ENCODE assay signal across 1 cellular context in the genomic region with DNA sequence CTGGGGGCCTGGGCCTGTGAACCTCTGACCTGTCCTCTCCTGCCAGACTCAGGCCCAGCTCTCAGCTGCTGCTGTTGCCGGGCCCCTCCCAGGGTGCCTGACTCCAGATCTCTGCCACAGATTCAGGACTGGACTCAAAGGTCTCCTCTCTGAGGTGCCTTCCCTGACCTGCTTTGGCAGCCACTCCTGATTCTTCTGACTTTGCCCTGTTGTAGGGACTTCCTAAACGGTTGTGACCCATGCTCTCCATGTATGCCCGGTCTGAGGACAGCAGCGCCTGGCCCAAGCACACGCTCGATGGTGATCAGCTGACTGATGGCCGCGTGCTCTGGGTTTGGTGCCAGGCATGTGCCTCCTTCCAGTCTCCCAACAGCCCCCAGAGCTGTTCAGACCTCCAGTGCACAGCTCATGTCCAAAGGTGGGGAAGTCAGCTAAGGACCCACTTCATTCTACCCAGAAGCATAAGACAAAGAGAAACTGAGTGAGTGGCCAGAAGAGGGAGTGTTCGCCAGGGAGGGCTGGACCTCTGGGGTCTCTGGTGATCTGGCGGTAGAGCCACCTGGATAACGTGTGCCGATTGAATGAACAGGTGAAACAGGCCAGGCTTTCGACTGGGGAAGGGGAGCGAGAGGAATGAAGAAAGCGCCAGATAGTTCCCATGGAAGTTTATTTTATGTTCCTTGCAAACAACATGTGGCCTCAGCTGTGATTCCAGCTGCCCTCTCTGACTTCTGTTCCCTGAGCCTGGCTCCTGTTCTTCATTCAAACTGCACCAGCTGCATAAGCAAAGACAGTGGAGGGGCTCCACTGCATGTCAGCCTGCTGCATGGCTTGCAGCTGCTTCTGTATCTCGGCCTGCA.
A peak's percentile ranks its signal among the peaks of the same experiment; 100 is the strongest.
TF ChIP-seq lines count a peak whose summit lies in the region.

No MANE protein-coding gene starts in this region.

TF ChIP-seq in HepG2, 621 proteins besides CTCF, POLR2A, EP300 and RAD21:
- TF ChIP-seq, protein P1, sequence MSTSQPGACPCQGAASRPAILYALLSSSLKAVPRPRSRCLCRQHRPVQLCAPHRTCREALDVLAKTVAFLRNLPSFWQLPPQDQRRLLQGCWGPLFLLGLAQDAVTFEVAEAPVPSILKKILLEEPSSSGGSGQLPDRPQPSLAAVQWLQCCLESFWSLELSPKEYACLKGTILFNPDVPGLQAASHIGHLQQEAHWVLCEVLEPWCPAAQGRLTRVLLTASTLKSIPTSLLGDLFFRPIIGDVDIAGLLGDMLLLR (CRISPR knock-in tag; IDR thresholded peaks at IDR 0.05) = no peak
- TF ChIP-seq, protein P2, sequence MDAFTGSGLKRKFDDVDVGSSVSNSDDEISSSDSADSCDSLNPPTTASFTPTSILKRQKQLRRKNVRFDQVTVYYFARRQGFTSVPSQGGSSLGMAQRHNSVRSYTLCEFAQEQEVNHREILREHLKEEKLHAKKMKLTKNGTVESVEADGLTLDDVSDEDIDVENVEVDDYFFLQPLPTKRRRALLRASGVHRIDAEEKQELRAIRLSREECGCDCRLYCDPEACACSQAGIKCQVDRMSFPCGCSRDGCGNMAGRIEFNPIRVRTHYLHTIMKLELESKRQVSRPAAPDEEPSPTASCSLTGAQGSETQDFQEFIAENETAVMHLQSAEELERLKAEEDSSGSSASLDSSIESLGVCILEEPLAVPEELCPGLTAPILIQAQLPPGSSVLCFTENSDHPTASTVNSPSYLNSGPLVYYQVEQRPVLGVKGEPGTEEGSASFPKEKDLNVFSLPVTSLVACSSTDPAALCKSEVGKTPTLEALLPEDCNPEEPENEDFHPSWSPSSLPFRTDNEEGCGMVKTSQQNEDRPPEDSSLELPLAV (CRISPR knock-in tag; conservative IDR thresholded peaks at IDR 0.05; ENCODE audit: low read depth) = no peak
- TF ChIP-seq, protein P3, sequence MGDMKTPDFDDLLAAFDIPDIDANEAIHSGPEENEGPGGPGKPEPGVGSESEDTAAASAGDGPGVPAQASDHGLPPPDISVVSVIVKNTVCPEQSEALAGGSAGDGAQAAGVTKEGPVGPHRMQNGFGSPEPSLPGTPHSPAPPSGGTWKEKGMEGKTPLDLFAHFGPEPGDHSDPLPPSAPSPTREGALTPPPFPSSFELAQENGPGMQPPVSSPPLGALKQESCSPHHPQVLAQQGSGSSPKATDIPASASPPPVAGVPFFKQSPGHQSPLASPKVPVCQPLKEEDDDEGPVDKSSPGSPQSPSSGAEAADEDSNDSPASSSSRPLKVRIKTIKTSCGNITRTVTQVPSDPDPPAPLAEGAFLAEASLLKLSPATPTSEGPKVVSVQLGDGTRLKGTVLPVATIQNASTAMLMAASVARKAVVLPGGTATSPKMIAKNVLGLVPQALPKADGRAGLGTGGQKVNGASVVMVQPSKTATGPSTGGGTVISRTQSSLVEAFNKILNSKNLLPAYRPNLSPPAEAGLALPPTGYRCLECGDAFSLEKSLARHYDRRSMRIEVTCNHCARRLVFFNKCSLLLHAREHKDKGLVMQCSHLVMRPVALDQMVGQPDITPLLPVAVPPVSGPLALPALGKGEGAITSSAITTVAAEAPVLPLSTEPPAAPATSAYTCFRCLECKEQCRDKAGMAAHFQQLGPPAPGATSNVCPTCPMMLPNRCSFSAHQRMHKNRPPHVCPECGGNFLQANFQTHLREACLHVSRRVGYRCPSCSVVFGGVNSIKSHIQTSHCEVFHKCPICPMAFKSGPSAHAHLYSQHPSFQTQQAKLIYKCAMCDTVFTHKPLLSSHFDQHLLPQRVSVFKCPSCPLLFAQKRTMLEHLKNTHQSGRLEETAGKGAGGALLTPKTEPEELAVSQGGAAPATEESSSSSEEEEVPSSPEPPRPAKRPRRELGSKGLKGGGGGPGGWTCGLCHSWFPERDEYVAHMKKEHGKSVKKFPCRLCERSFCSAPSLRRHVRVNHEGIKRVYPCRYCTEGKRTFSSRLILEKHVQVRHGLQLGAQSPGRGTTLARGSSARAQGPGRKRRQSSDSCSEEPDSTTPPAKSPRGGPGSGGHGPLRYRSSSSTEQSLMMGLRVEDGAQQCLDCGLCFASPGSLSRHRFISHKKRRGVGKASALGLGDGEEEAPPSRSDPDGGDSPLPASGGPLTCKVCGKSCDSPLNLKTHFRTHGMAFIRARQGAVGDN (CRISPR knock-in tag; IDR thresholded peaks at IDR 0.05) = peak; percentile 26; the same call in 1 of the 2 replicates
- 0 out of 2 replicates have a peak, but pooled peaks have one; percentile 13 for TF ChIP-seq ZFX (CRISPR knock-in tag; IDR thresholded peaks at IDR 0.05; ENCODE audit: low read depth)
